ENCODE assay signal across 8 cellular contexts in genomic region chr14:73728106-73729014, GRCh38. TPM values are rescaled to one million over a fixed set of nuclear protein-coding genes. Genes with fewer than 3 reads are reported as not detected.
DNase-seq lines count a peak whose midpoint lies in the region; ATAC-seq and TF ChIP-seq lines count a peak whose summit lies in the region.

No MANE protein-coding gene starts in this region.

- POLR2A ChIA-PET in AG04450 (lab: Yijun Ruan, JAX): interaction anchor here (1.1 kb wide), 1 partner anchor 13 kb away, joined by 3 read pairs; no protein-coding TSS in a partner anchor

- H3K4me3 ChIP-seq in AG04450 (ENCODE audit: low read depth, low read length): no peak overlapping the region
- no peak overlapping the region for H3K4me3 ChIP-seq in right atrium auricular region
- no peak overlapping the region for H3K4me3 ChIP-seq in aorta (ENCODE audit: low read length in 2 of 2)

- H3K9me3 ChIP-seq in AG04450 (ENCODE audit: control insufficient read depth, insufficient read depth, low read length) (no peaks in the 10 kb centered on the region), right atrium auricular region (no peaks in the 10 kb centered on the region), aorta (ENCODE audit: control insufficient read depth, low read length) (no peaks in the 10 kb centered on the region)

- no peak for DNase-seq in AG04450 (ENCODE audit: low read depth, low spot score)
- DNase-seq in GM19238 (ENCODE audit: insufficient read length, low spot score): peak; percentile 83
- peak; percentile 10 for DNase-seq in NCI-H1436 treated with DMSO at 0.1 percent for 48 hours (lab: John Stamatoyannopoulos, UW)
- peak; percentile 67 to 81 (median 74) for DNase-seq in T-helper 2 cell
- DNase-seq in right atrium auricular region (ENCODE audit: low spot score): peak; percentile 93
- peak; percentile 67 for DNase-seq in renal cortical epithelial cell (ENCODE audit: low read depth)
- peak; percentile 91 to 93 for DNase-seq in aorta

- H3K4me1 ChIP-seq in right atrium auricular region: peaks cover 0 to 69% of the 10 kb centered on the region in 2 donors
- H3K4me1 ChIP-seq in aorta (ENCODE audit: control insufficient read depth in 1 of 2, insufficient read depth in 2 of 2, low read length in 2 of 2): no peaks in the 10 kb centered on the region

- CTCF ChIA-PET in AG04450 (lab: Charles Lee): interaction anchor here (0.6 to 2.1 kb wide), 48 partner anchors 8 to 361 kb away, joined by 3 to 10 read pairs (median 4); no protein-coding TSS in a partner anchor

- intact Hi-C loops in aorta (cut with DNase I): loop anchor here (1.0 to 5.0 kb wide), 2 partner anchors 64 to 97 kb away; no protein-coding TSS in a partner anchor

- peak; percentile 74 for ATAC-seq in aorta (ENCODE audit: low FRiP score)

- H3K27ac ChIP-seq in AG04450 (ENCODE audit: low read depth, low read length) (no peak overlapping the region), angular gyrus (ENCODE audit: low read depth, low read length) (peak overlapping the region; percentile 25), right atrium auricular region (peak overlapping the region; percentile 62 to 71), aorta (ENCODE audit: low read depth in 1 of 2, low read length in 2 of 2) (peak overlapping the region in 1 of 2 donors; percentile 52)

- TF ChIP-seq CTCF in AG04450 (IDR thresholded peaks at IDR 0.05; ENCODE audit: low read depth, low read length) (peak; percentile 96), right atrium auricular region (IDR thresholded peaks at IDR 0.05) (peak; percentile 86 to 95)

- H3K27me3 ChIP-seq in AG04450 (ENCODE audit: control insufficient read depth, insufficient read depth, low read length) (no peaks in the 10 kb centered on the region), right atrium auricular region (no peaks in the 10 kb centered on the region), aorta (ENCODE audit: control insufficient read depth in 1 of 2, insufficient read depth in 2 of 2, low read length in 1 of 2) (no peaks in the 10 kb centered on the region)

- H3K36me3 ChIP-seq in right atrium auricular region: peaks cover 51% of the 10 kb centered on the region
- peaks cover 3 to 6% of the 10 kb centered on the region in 2 donors for H3K36me3 ChIP-seq in aorta (ENCODE audit: control insufficient read depth in 1 of 2, insufficient read depth in 2 of 2, low read length in 1 of 2)

- WGBS in aorta, 2 donors: 56 to 60% methylated on average over 16 of the region's 16 CpGs

RNA-seq across cellular contexts. Expression of gene PNMA1, which starts 14.2 kb away (rescaled TPM):
- polyA plus RNA-seq in AG04450 (2011; rRNA removed) (21.3 and 21.5 TPM in 2 replicates), aorta (10 to 100 TPM; 22.4 to 35.2 TPM)
- 10.9 and 12.6 TPM in 2 replicates for polyA minus RNA-seq in AG04450 (2011; rRNA and poly(A)+ RNA removed)
- total RNA-seq in right atrium auricular region (10 to 100 TPM; 17.1 to 18.3 TPM), renal cortical epithelial cell (15.3 and 86.2 TPM in 2 replicates), aorta (10 to 100 TPM; 36.7 to 45.5 TPM)
